ENCODE assay signal across 22 cellular contexts in the genomic region with DNA sequence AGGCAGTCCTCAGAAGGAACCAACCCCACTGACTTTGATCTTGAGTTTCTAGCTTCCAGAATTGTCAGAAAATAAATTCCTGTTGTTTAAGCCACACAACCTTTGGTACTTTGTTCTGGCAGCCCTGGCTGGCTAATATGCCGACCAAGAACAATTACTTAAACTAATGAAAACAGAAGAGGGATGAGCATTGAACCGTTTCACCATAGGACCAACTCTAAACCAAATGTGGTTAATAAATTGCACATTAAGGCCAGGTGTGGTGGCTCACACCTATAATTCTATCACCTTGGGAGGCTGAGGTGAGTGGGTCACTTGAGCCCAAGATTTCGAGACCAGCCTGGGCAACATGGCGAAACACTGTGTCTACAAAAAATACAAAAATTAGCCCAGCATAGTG.
"Had no signal": no experiment of that assay in that cellular context is flagged by ENCODE, and none has a peak within 500 bp of the region (broad histone marks: within the 10 kb centered on the region; RNA-seq: fewer than 3 reads in every experiment).

No MANE protein-coding gene starts in this region.

- H3K27me3 Mint-ChIP-seq: IgD-negative memory B cell had no signal

- ATAC-seq: activated CD4-positive, CD25-positive, alpha-beta regulatory T cell treated with anti-CD3 and anti-CD28 coated beads, Interleukin-2, amount 50 U/mL, for 24 hours; activated CD8-positive, alpha-beta T cell treated with anti-CD3 and anti-CD28 coated beads, Interleukin-2, amount 10 ng/mL, durations not matched to agents 7 days and 5 days; PC-3; SK-N-SH treated with all-trans-retinoic acid at 6 μM for 48 hours had no signal

- H3K9me3 Mint-ChIP-seq: activated T-cell treated with anti-CD3 and anti-CD28 coated beads, Interleukin-2, amount 50 U/mL, for 24 hours; activated T-helper 1 cell treated with anti-CD3 and anti-CD28 coated beads, Interleukin-12 subunit alpha, Interleukin-12 subunit beta, Interleukin-2, Interleukin-4 antibody, amounts not matched to agents 30 ng/mL and 10 ng/mL and 1 ng/mL, durations not matched to agents 14 hours and 24 hours and 36 hours; T-helper 1 cell treated with Interleukin-12 subunit alpha and Interleukin-12 subunit beta and Interleukin-4 antibody, amounts not matched to agents 30 μg/mL and 1 μg/mL, for 36 hours had no signal

- DNase-seq: activated CD4-positive, alpha-beta T cell treated with anti-CD3 and anti-CD28 coated beads for 4 hours; activated CD4-positive, alpha-beta T cell treated with anti-CD3 and anti-CD28 coated beads, Interleukin-2, amount 50 U/mL, for 4 hours; activated CD8-positive, alpha-beta T cell treated with anti-CD3 and anti-CD28 coated beads, Interleukin-2, amount 10 ng/mL, durations not matched to agents 7 days and 5 days; activated effector memory CD4-positive, alpha-beta T cell treated with Interleukin-2 at 50 U/mL for 16 hours; activated naive CD4-positive, alpha-beta T cell treated with Interleukin-2 at 50 U/mL for 16 hours; activated T-cell treated with anti-CD3 and anti-CD28 coated beads, Interleukin-2, amount 50 U/mL, for 24 hours; brain microvascular endothelial cell; KG1; NCI-H1092; NCI-H1417; NCI-H1930; NCI-H510A treated with DMSO at 0.1 percent for 48 hours; NCI-H69; PC-3; SHP77; SW 1271 had no signal

- H3K4me3 Mint-ChIP-seq: activated CD8-positive, alpha-beta T cell treated with anti-CD3 and anti-CD28 coated beads, Interleukin-2, amount 10 ng/mL, durations not matched to agents 7 days and 5 days; activated naive CD8-positive, alpha-beta T cell; activated T-cell treated with anti-CD3 and anti-CD28 coated beads, Interleukin-2, amount 50 U/mL, for 24 hours; activated T-helper 1 cell treated with anti-CD3 and anti-CD28 coated beads, Interleukin-12 subunit alpha, Interleukin-12 subunit beta, Interleukin-2, Interleukin-4 antibody, amounts not matched to agents 30 ng/mL and 10 ng/mL and 1 ng/mL, durations not matched to agents 14 hours and 24 hours and 36 hours; IgD-negative memory B cell; T-helper 1 cell treated with Interleukin-12 subunit alpha and Interleukin-12 subunit beta and Interleukin-4 antibody, amounts not matched to agents 30 μg/mL and 1 μg/mL, for 36 hours had no signal

- H3K36me3 Mint-ChIP-seq: activated naive CD8-positive, alpha-beta T cell; IgD-negative memory B cell had no signal

- H3K27ac Mint-ChIP-seq: activated CD8-positive, alpha-beta T cell treated with anti-CD3 and anti-CD28 coated beads, Interleukin-2, amount 10 ng/mL, durations not matched to agents 7 days and 5 days; activated naive CD8-positive, alpha-beta T cell; activated T-cell treated with anti-CD3 and anti-CD28 coated beads, Interleukin-2, amount 50 U/mL, for 24 hours; activated T-helper 1 cell treated with anti-CD3 and anti-CD28 coated beads, Interleukin-12 subunit alpha, Interleukin-12 subunit beta, Interleukin-2, Interleukin-4 antibody, amounts not matched to agents 30 ng/mL and 10 ng/mL and 1 ng/mL, durations not matched to agents 14 hours and 24 hours and 36 hours; IgD-negative memory B cell; T-helper 1 cell treated with Interleukin-12 subunit alpha and Interleukin-12 subunit beta and Interleukin-4 antibody, amounts not matched to agents 30 μg/mL and 1 μg/mL, for 36 hours had no signal
